Comparison of ENCODE assay signal across 8 cellular contexts in genomic region chr11:33773399-33774355, GRCh38. TPM values are rescaled to one million over a fixed set of nuclear protein-coding genes. Genes with fewer than 3 reads are reported as not detected.
A peak's percentile ranks its signal among the peaks of the same experiment; 100 is the strongest.
DNase-seq lines count a peak whose midpoint lies in the region; ATAC-seq and TF ChIP-seq lines count a peak whose summit lies in the region.

No MANE protein-coding gene starts in this region.

- H4K20me1 ChIP-seq in HCT116 (ENCODE audit: insufficient read depth): no peaks in the 10 kb centered on the region; the same call in 1 of the 2 replicates

- ATAC-seq in HCT116 (peak; percentile 71), natural killer cell (peak; percentile 57 to 66 (median 58)), upper lobe of right lung (peak; percentile 72)

- intact Hi-C loops in HCT116 (cut with micrococcal nuclease): no loop called here
- intact Hi-C loops in esophagus squamous epithelium (cut with DNase I): no loop called here
- intact Hi-C loops in natural killer cell (cut with micrococcal nuclease): loop anchor here (1.0 to 5.0 kb wide), 2 partner anchors 36 to 73 kb away; partner anchors contain the start of genes C11orf91 and CD59
- intact Hi-C loops in upper lobe of right lung (cut with DNase I): no loop called here

- no peaks in the 10 kb centered on the region for H3K9me3 ChIP-seq in HCT116 (ENCODE audit: control insufficient read depth in 1 of 2, insufficient read depth in 1 of 2, low read depth in 1 of 2, low read length in 2 of 2)
- H3K9me3 ChIP-seq in esophagus squamous epithelium: no peaks in the 10 kb centered on the region
- H3K9me3 ChIP-seq in upper lobe of right lung: no peaks in the 10 kb centered on the region

- BruUV-seq in HCT116 (replicated peaks; lab: Mats Ljungman, UMichigan): TSS peak; percentile 34

- RAD21 ChIA-PET in HCT116 (lab: Charles Lee; ENCODE audit: low non-redundant PET in 1 of 2, low total read pairs in 2 of 2, uncharacterized antibody in 2 of 2, unreplicated experiment in 2 of 2): no interaction called here

- H3K27ac ChIP-seq in HCT116 (ENCODE audit: low read depth, low read length) (peak overlapping the region; percentile 24; the same call in 1 of the 2 replicates), esophagus squamous epithelium (peak overlapping the region; percentile 84 to 94 (median 91)), upper lobe of right lung (peak overlapping the region; percentile 73)

- H3K27me3 ChIP-seq in HCT116 (ENCODE audit: insufficient read depth, low read length) (no peaks in the 10 kb centered on the region), esophagus squamous epithelium (peaks cover 0 to 7% (median 0%) of the 10 kb centered on the region in 4 donors), upper lobe of right lung (no peaks in the 10 kb centered on the region)

- WGBS in esophagus squamous epithelium, 2 donors: 3 to 4% methylated on average over 12 to 27 of the region's 53 CpGs

- POLR2A ChIA-PET in HCT116 (lab: Charles Lee): no interaction called here

- H3K36me3 ChIP-seq in HCT116 (ENCODE audit: control insufficient read depth in 1 of 2, insufficient read depth in 2 of 2, low read length in 2 of 2) (peaks cover under 1 to 8% of the 10 kb centered on the region in 2 experiments; a peak in 3 of 4 replicates), esophagus squamous epithelium (peaks cover 0 to 20% (median 0%) of the 10 kb centered on the region in 3 donors), upper lobe of right lung (peaks cover 17% of the 10 kb centered on the region)

- CTCF ChIA-PET in HCT116 (lab: Charles Lee): no interaction called here

- peaks cover 18% of the 10 kb centered on the region for H3K79me2 ChIP-seq in HCT116 (ENCODE audit: insufficient read depth, low read length)

- peak overlapping the region; percentile 83 for H3K9ac ChIP-seq in HCT116 (ENCODE audit: low read length)

- H3K4me3 ChIP-seq in GM12864 (ENCODE audit: low read depth, low read length) (peak overlapping the region; percentile 69), HCT116 (replicated peaks in 1 of 2; ENCODE audit: low read depth in 1 of 2, low read length in 2 of 2) (peak overlapping the region; percentile 82 to 91), esophagus squamous epithelium (peak overlapping the region; percentile 78 to 97 (median 90)), upper lobe of right lung (peak overlapping the region; percentile 68)

- no peak for TF ChIP-seq CTCF in GM12864 (IDR thresholded peaks at IDR 0.05; ENCODE audit: low read depth, low read length, missing control alignments)
- TF ChIP-seq CTCF in HCT116 (IDR thresholded peaks at IDR 0.05 in 2 of 3, conservative IDR thresholded peaks at IDR 0.05 in 1 of 3; ENCODE audit: borderline replicate concordance in 1 of 3, insufficient read depth in 1 of 3, low read depth in 2 of 3, low read length in 2 of 3): no peak
- no peak for TF ChIP-seq CTCF in esophagus squamous epithelium (IDR thresholded peaks at IDR 0.05)
- no peak for TF ChIP-seq CTCF in natural killer cell (IDR thresholded peaks at IDR 0.05)
- no peak for TF ChIP-seq CTCF in upper lobe of right lung (IDR thresholded peaks at IDR 0.05)

- H3K4me2 ChIP-seq in HCT116 (ENCODE audit: low read length): peak overlapping the region; percentile 79

- H3K4me1 ChIP-seq in HCT116 (ENCODE audit: control insufficient read depth in 1 of 2, insufficient read depth in 2 of 2, low read length in 2 of 2) (peaks cover 7 to 31% of the 10 kb centered on the region in 2 experiments; a peak in 3 of 4 replicates), esophagus squamous epithelium (peaks cover 9 to 68% (median 27%) of the 10 kb centered on the region in 3 donors), upper lobe of right lung (peaks cover 17% of the 10 kb centered on the region)

- H3K36me3 Mint-ChIP-seq in natural killer cell: no peaks in the 10 kb centered on the region

- H3K27me3 Mint-ChIP-seq in natural killer cell (ENCODE audit: low read depth in 2 of 2): peaks cover 20 to 21% of the 10 kb centered on the region in 2 donors

- no peaks in the 10 kb centered on the region for H3K9me2 ChIP-seq in HCT116 (ENCODE audit: insufficient read depth)

- no peak for DNase-seq in GM12864 (ENCODE audit: low read depth)
- no peak for DNase-seq in HCT116 (ENCODE audit: low read depth, low spot score)
- peak; percentile 63 for DNase-seq in M059J (ENCODE audit: low read depth)
- DNase-seq in activated T-cell treated with anti-CD3 and anti-CD28 coated beads, Interleukin-2, amount 50 U/mL, for 1 hour: peak; percentile 45
- no peak for DNase-seq in esophagus squamous epithelium (lab: John Stamatoyannopoulos, UW)
- DNase-seq in natural killer cell: peak; percentile 35
- DNase-seq in upper lobe of right lung: no peak
- no peak for DNase-seq in UCSD-AML1 (lab: John Stamatoyannopoulos, UW; ENCODE audit: unreplicated experiment)

- H3K27ac Mint-ChIP-seq in natural killer cell: peak overlapping the region; percentile 84 to 94

- H3K9me3 Mint-ChIP-seq in natural killer cell: no peaks in the 10 kb centered on the region

- TF ChIP-seq RAD21 in HCT116 (IDR thresholded peaks at IDR 0.05; ENCODE audit: low read depth): no peak

- H3K4me3 Mint-ChIP-seq in natural killer cell: peak overlapping the region; percentile 96

- H2AFZ ChIP-seq in HCT116 (ENCODE audit: low read depth, low read length, poor library complexity, severe bottlenecking): no peak overlapping the region

- H3K4me1 Mint-ChIP-seq in natural killer cell: peaks cover 38 to 46% of the 10 kb centered on the region in 2 donors

- no peak for TF ChIP-seq POLR2A in HCT116 (IDR thresholded peaks at IDR 0.05; ENCODE audit: borderline replicate concordance, extremely low read depth, insufficient read depth, insufficient read length)
- no peak for TF ChIP-seq POLR2A in esophagus squamous epithelium (IDR thresholded peaks at IDR 0.05)

TF ChIP-seq in HCT116, 20 proteins besides CTCF, POLR2A, EP300 and RAD21:
- TF ChIP-seq ZFX (IDR thresholded peaks at IDR 0.05): peak; percentile 67
- no peak for TF ChIP-seq EZH2 (IDR thresholded peaks at IDR 0.05)
- no peak for TF ChIP-seq SRF (IDR thresholded peaks at IDR 0.05; ENCODE audit: low read depth)
- TF ChIP-seq SIN3A (IDR thresholded peaks at IDR 0.05; ENCODE audit: low read depth): peak; percentile 17; the same call in 1 of the 2 replicates
- no peak for TF ChIP-seq EZH2phosphoT487 (IDR thresholded peaks at IDR 0.05; ENCODE audit: borderline replicate concordance)
- TF ChIP-seq EGR1 (IDR thresholded peaks at IDR 0.05; ENCODE audit: low read depth): no peak

RNA-seq across cellular contexts. Expression of gene FBXO3, which starts 0.6 kb away (rescaled TPM):
- total RNA-seq in HCT116 (2021; ENCODE audit: unreplicated experiment): 27.2 TPM
- polyA plus RNA-seq in HCT116 (2012): 15.2 and 22.8 TPM in 2 replicates
- total RNA-seq in M059J (2014; rRNA removed; shearing (Covaris generic)): 46.1 and 63.7 TPM in 2 replicates
- 10 to 100 TPM; 27.3 to 43.9 (median 34.4) TPM for total RNA-seq in esophagus squamous epithelium
- 10 to 100 TPM; 54.9 to 64.7 (median 56.2) TPM for total RNA-seq in natural killer cell
- total RNA-seq in upper lobe of right lung: 32.5 TPM

RNA-seq across cellular contexts. Expression of gene CD59, which starts 37.5 kb away (rescaled TPM):
- total RNA-seq in HCT116 (2021; ENCODE audit: unreplicated experiment) (122 TPM), esophagus squamous epithelium (100 to 1,000 TPM; 191 to 525 (median 339) TPM), natural killer cell (10 to 100 TPM; 25.0 to 29.4 (median 26.4) TPM), upper lobe of right lung (1,004 TPM)
- 158 and 189 TPM in 2 replicates for polyA plus RNA-seq in HCT116 (2012)
- 611 and 742 TPM in 2 replicates for total RNA-seq in M059J (2014; rRNA removed; shearing (Covaris generic))

Comparison
In these comparisons a context has a peak if more than half of its experiments do, and no peak if none do; other contexts are left out.
1. DNase-seq: peak in M059J (single experiment), activated T-cell treated with anti-CD3 and anti-CD28 coated beads, Interleukin-2, amount 50 U/mL, for 1 hour (single experiment) and natural killer cell (single experiment); none in GM12864 (single experiment), HCT116 (single experiment), esophagus squamous epithelium (single experiment), upper lobe of right lung (single experiment) and UCSD-AML1 (single experiment).
2. H3K27ac ChIP-seq: peak in every context shown above with its lines; median percentile 91 in esophagus squamous epithelium; 73 in upper lobe of right lung; 24 in HCT116.
3. Peak in every context shown above with its lines, with median percentiles within 50 percentile points of each other: H3K4me3 ChIP-seq and ATAC-seq.